ENCODE assay signal across 24 cellular contexts in genomic region chr4:54017308-54017707, GRCh38.
"Had no signal": no experiment of that assay in that cellular context is flagged by ENCODE, and none has a peak within 500 bp of the region (broad histone marks: within the 10 kb centered on the region; RNA-seq: fewer than 3 reads in every experiment).

No MANE protein-coding gene starts in this region.

- H3K4me3 ChIP-seq: ascending aorta, coronary artery, dorsolateral prefrontal cortex, hepatocyte, spleen, tibial nerve had no signal

- H3K4me3 Mint-ChIP-seq: activated naive CD4-positive, alpha-beta T cell treated with anti-CD3 and anti-CD28 coated beads, Interleukin-2, amount 10 ng/mL, durations not matched to agents 7 days and 5 days; activated naive CD8-positive, alpha-beta T cell treated with anti-CD3 and anti-CD28 coated beads, Interleukin-2, amount 10 ng/mL, durations not matched to agents 7 days and 5 days; T-helper 2 cell treated with Interferon-gamma antibody and Interleukin-4, amounts not matched to agents 5 μg/mL and 100 μg/mL, for 36 hours had no signal

- H3K36me3 ChIP-seq: ascending aorta, brain microvascular endothelial cell, tibial nerve had no signal

- ATAC-seq: naive thymus-derived CD4-positive, alpha-beta T cell; right cardiac atrium had no signal

- H3K9me3 ChIP-seq: ascending aorta, spleen, tibial nerve had no signal

- H3K4me1 Mint-ChIP-seq: activated naive CD4-positive, alpha-beta T cell treated with anti-CD3 and anti-CD28 coated beads, Interleukin-2, amount 10 ng/mL, durations not matched to agents 7 days and 5 days; activated naive CD8-positive, alpha-beta T cell treated with anti-CD3 and anti-CD28 coated beads, Interleukin-2, amount 10 ng/mL, durations not matched to agents 7 days and 5 days had no signal

- H3K27me3 Mint-ChIP-seq: activated naive CD4-positive, alpha-beta T cell treated with anti-CD3 and anti-CD28 coated beads, Interleukin-2, amount 10 ng/mL, durations not matched to agents 7 days and 5 days; activated naive CD8-positive, alpha-beta T cell treated with anti-CD3 and anti-CD28 coated beads, Interleukin-2, amount 10 ng/mL, durations not matched to agents 7 days and 5 days; naive thymus-derived CD4-positive, alpha-beta T cell had no signal

- DNase-seq: activated CD4-positive, alpha-beta T cell treated with anti-CD3 and anti-CD28 coated beads for 4 hours; activated CD4-positive, alpha-beta T cell treated with anti-CD3 and anti-CD28 coated beads, Interleukin-2, amount 50 U/mL, for 48 hours; activated CD8-positive, alpha-beta memory T cell treated with anti-CD3 and anti-CD28 coated beads for 24 hours; activated effector memory CD4-positive, alpha-beta T cell treated with anti-CD3 and anti-CD28 coated beads, Interleukin-2, amount 50 U/mL, for 16 hours; activated naive CD4-positive, alpha-beta T cell treated with anti-CD3 and anti-CD28 coated beads, Interleukin-2, amount 10 ng/mL, durations not matched to agents 7 days and 5 days; activated naive CD8-positive, alpha-beta T cell treated with anti-CD3 and anti-CD28 coated beads, Interleukin-2, amount 10 ng/mL, durations not matched to agents 7 days and 5 days; brain microvascular endothelial cell; dorsolateral prefrontal cortex; effector memory CD4-positive, alpha-beta T cell; glutamatergic neuron; immature natural killer cell; kidney; midbrain; naive thymus-derived CD4-positive, alpha-beta T cell; posterior cingulate gyrus; right cardiac atrium; spleen; stimulated activated naive CD4-positive, alpha-beta T cell treated with Interleukin-2 at 50 U/mL for 16 hours; T-helper 1 cell had no signal

- H3K27ac ChIP-seq: ascending aorta, brain microvascular endothelial cell, coronary artery, dorsolateral prefrontal cortex, hepatocyte, spleen, tibial nerve had no signal

- H3K9me3 Mint-ChIP-seq: activated naive CD4-positive, alpha-beta T cell treated with anti-CD3 and anti-CD28 coated beads, Interleukin-2, amount 10 ng/mL, durations not matched to agents 7 days and 5 days; activated naive CD8-positive, alpha-beta T cell treated with anti-CD3 and anti-CD28 coated beads, Interleukin-2, amount 10 ng/mL, durations not matched to agents 7 days and 5 days; immature natural killer cell; naive thymus-derived CD4-positive, alpha-beta T cell; T-helper 2 cell treated with Interferon-gamma antibody and Interleukin-4, amounts not matched to agents 5 μg/mL and 100 μg/mL, for 36 hours had no signal

- H3K27ac Mint-ChIP-seq: activated naive CD4-positive, alpha-beta T cell treated with anti-CD3 and anti-CD28 coated beads, Interleukin-2, amount 10 ng/mL, durations not matched to agents 7 days and 5 days; activated naive CD8-positive, alpha-beta T cell treated with anti-CD3 and anti-CD28 coated beads, Interleukin-2, amount 10 ng/mL, durations not matched to agents 7 days and 5 days; T-helper 2 cell treated with Interferon-gamma antibody and Interleukin-4, amounts not matched to agents 5 μg/mL and 100 μg/mL, for 36 hours had no signal

- H3K4me1 ChIP-seq: ascending aorta had no signal

- H3K27me3 ChIP-seq: ascending aorta, brain microvascular endothelial cell, dorsolateral prefrontal cortex, hepatocyte, spleen, tibial nerve had no signal
